Comparison of ENCODE assay signal across 8 cellular contexts in genomic region chr19:12867120-12868099, GRCh38. TPM values are rescaled to one million over a fixed set of nuclear protein-coding genes. Genes with fewer than 3 reads are reported as not detected.
DNase-seq lines count a peak whose midpoint lies in the region; ATAC-seq, FAIRE-seq and TF ChIP-seq lines count a peak whose summit lies in the region.

No MANE protein-coding gene starts in this region.

- H3K4me2 ChIP-seq in A549 = peak overlapping the region; percentile 59

- no peak for TF ChIP-seq POLR2A in A549 (IDR thresholded peaks at IDR 0.05; ENCODE audit: low read length)

- H3K27ac ChIP-seq in A549 = peak overlapping the region in 1 of 2 experiments; percentile 67; a peak in 2 of 6 replicates
- H3K27ac ChIP-seq in RWPE2 (ENCODE audit: poor library complexity, severe bottlenecking) = no peak overlapping the region
- no peak overlapping the region for H3K27ac ChIP-seq in ascending aorta
- no peak overlapping the region for H3K27ac ChIP-seq in iPS-18a (ENCODE audit: low read length)

- H3K27me3 ChIP-seq in RWPE2 (ENCODE audit: insufficient read depth, poor library complexity, severe bottlenecking) (no peaks in the 10 kb centered on the region), ascending aorta (no peaks in the 10 kb centered on the region), iPS-18a (ENCODE audit: control insufficient read depth, insufficient read depth, low read length) (no peaks in the 10 kb centered on the region)

- DNase-seq in A549 (ENCODE audit: low read depth in 1 of 2, low spot score in 1 of 2) (peak in 1 of 2 experiments; percentile 52), GM19240 (ENCODE audit: insufficient read length, low spot score) (peak; percentile 94), RWPE2 (ENCODE audit: low spot score) (no peak), ascending aorta (ENCODE audit: low spot score in 2 of 2) (no peak), NCI-H1436 (lab: John Stamatoyannopoulos, UW) (no peak), SK-N-DZ (ENCODE audit: low spot score) (no peak)
- DNase-seq in stimulated activated CD4-positive, alpha-beta T cell treated with anti-CD3 and anti-CD28 coated beads, Interleukin-15, amount 100 ng/mL, for 1 hour (ENCODE audit: low read depth in 1 of 2, low spot score in 1 of 2) = peak; percentile 37 to 65

- intact Hi-C loops in ascending aorta (cut with DNase I) = no loop called here

- CTCF ChIA-PET in A549 (lab: Yijun Ruan, JAX) = interaction anchor here (1.0 to 1.4 kb wide), 2 partner anchors 13 to 20 kb away, joined by 3 to 4 read pairs; no protein-coding TSS in a partner anchor

- ATAC-seq in A549 = peak; percentile 47 to 75; a peak in 5 of 6 replicates
- peak; percentile 80 for ATAC-seq in RWPE2 (ENCODE audit: low read depth)

- H3K4me1 ChIP-seq in A549 (no peaks in the 10 kb centered on the region), RWPE2 (ENCODE audit: insufficient read depth, poor library complexity, severe bottlenecking) (no peaks in the 10 kb centered on the region), ascending aorta (peaks cover 0 to 3% of the 10 kb centered on the region in 2 donors), iPS-18a (ENCODE audit: control insufficient read depth, low read depth, low read length) (no peaks in the 10 kb centered on the region)

- no peaks in the 10 kb centered on the region for H3K36me3 ChIP-seq in RWPE2 (ENCODE audit: low read depth)
- H3K36me3 ChIP-seq in ascending aorta = no peaks in the 10 kb centered on the region
- H3K36me3 ChIP-seq in iPS-18a (ENCODE audit: control insufficient read depth, low read depth, low read length) = peaks cover 3% of the 10 kb centered on the region

- 62% methylated on average over 22 of the region's 51 CpGs for WGBS in A549 (ENCODE audit: missing lambda C conversion rate)

- peak overlapping the region; percentile 31; the same call in 2 of the 3 replicates for H3K4me3 ChIP-seq in A549
- H3K4me3 ChIP-seq in RWPE2 (ENCODE audit: severe bottlenecking) = peak overlapping the region; percentile 38
- peak overlapping the region; percentile 40 to 53 for H3K4me3 ChIP-seq in ascending aorta
- H3K4me3 ChIP-seq in iPS-18a (ENCODE audit: low read length) = peak overlapping the region; percentile 74

- no peak for TF ChIP-seq RAD21 in A549 (conservative IDR thresholded peaks at IDR 0.05 in 1 of 2, IDR thresholded peaks at IDR 0.05 in 1 of 2)

- TF ChIP-seq EP300 in A549 (IDR thresholded peaks at IDR 0.05) = no peak

- POLR2A ChIA-PET in A549 (lab: Yijun Ruan, JAX) = no interaction called here

- no peak for FAIRE-seq in A549 (lab: Jason Lieb, UNC)

- H3K9me3 ChIP-seq in A549 (no peaks in the 10 kb centered on the region), RWPE2 (ENCODE audit: severe bottlenecking) (no peaks in the 10 kb centered on the region), ascending aorta (no peaks in the 10 kb centered on the region), iPS-18a (ENCODE audit: control insufficient read depth, low read depth, low read length) (no peaks in the 10 kb centered on the region)

- H3K9ac ChIP-seq in iPS-18a (ENCODE audit: low read length) = peak overlapping the region; percentile 19

- TF ChIP-seq CTCF in A549 (IDR thresholded peaks at IDR 0.05) (no peak), RWPE2 (IDR thresholded peaks at IDR 0.05; ENCODE audit: poor library complexity, severe bottlenecking) (no peak), ascending aorta (IDR thresholded peaks at IDR 0.05) (no peak)

TF ChIP-seq in A549, 52 proteins besides CTCF, POLR2A, EP300 and RAD21:
- TF ChIP-seq ZNF302 (CRISPR knock-in tag; IDR thresholded peaks at IDR 0.05) (no peak), CBX8 (IDR thresholded peaks at IDR 0.05) (no peak), SMC3 (IDR thresholded peaks at IDR 0.05) (no peak), HOXB5 (CRISPR knock-in tag; IDR thresholded peaks at IDR 0.05) (no peak), HMGXB4 (CRISPR knock-in tag; IDR thresholded peaks at IDR 0.05; ENCODE audit: borderline replicate concordance) (no peak), CBX2 (IDR thresholded peaks at IDR 0.05; ENCODE audit: borderline replicate concordance, low read depth) (no peak), PBX3 (IDR thresholded peaks at IDR 0.05) (no peak), NFE2L2 (conservative IDR thresholded peaks at IDR 0.05; ENCODE audit: low read length) (no peak), EHMT2 (IDR thresholded peaks at IDR 0.05; ENCODE audit: low read depth) (no peak), HOXB13 (CRISPR knock-in tag; IDR thresholded peaks at IDR 0.05; ENCODE audit: low read depth) (no peak), ZSCAN20 (CRISPR knock-in tag; IDR thresholded peaks at IDR 0.05) (no peak), SREBF2 (IDR thresholded peaks at IDR 0.05) (no peak), BHLHE40 (IDR thresholded peaks at IDR 0.05; ENCODE audit: low read depth, low read length) (no peak), RNF2 (IDR thresholded peaks at IDR 0.05; ENCODE audit: borderline replicate concordance, low read depth) (no peak), MAZ (IDR thresholded peaks at IDR 0.05; ENCODE audit: borderline replicate concordance, low read depth, low read length) (no peak)

RNA-seq across cellular contexts. Expression of gene DNASE2, which starts 13.8 kb away (rescaled TPM):
- polyA plus RNA-seq in A549 (2011; rRNA removed) (15.7 and 22.9 TPM in 2 replicates), A549 (2017; fragmentation: RNase III; extraction: RNeasy Plus Mini Kit Qiagen cat#74134 plus additional on column Dnase treatment) (19.9 to 24.9 TPM (median 24.6 TPM) in 3 replicates)
- 17.2 and 23.2 TPM in 2 replicates for polyA plus RNA-seq in A549 (2012; cell fraction: cytosol; rRNA removed)
- polyA plus RNA-seq in A549 (2012; cell fraction: nucleus; rRNA removed) = 13.7 and 14.1 TPM in 2 replicates
- 16.9 and 20.2 TPM in 2 replicates for polyA minus RNA-seq in A549 (2011; rRNA and poly(A)+ RNA removed)
- total RNA-seq in ascending aorta = 76.8 TPM
- polyA plus RNA-seq in SK-N-DZ (2014; cell fraction: cytosol; rRNA removed) = 13.5 and 18.1 TPM in 2 replicates
- polyA plus RNA-seq in SK-N-DZ (2014; cell fraction: nucleus; rRNA removed) = 3.7 and 3.9 TPM in 2 replicates

RNA-seq across cellular contexts. Expression of gene KLF1, which starts 19.6 kb away (rescaled TPM):
- polyA plus RNA-seq in A549 (2011; rRNA removed) (not detected in 2 replicates), A549 (2017; fragmentation: RNase III; extraction: RNeasy Plus Mini Kit Qiagen cat#74134 plus additional on column Dnase treatment) (not detected in 3 replicates)
- 0.04 TPM in 2 replicates for polyA plus RNA-seq in A549 (2012; cell fraction: cytosol; rRNA removed)
- polyA plus RNA-seq in A549 (2012; cell fraction: nucleus; rRNA removed) = 0.05 TPM in 1 of 2 replicates, not detected in the other
- polyA minus RNA-seq in A549 (2011; rRNA and poly(A)+ RNA removed) = not detected in 2 replicates
- not detected for total RNA-seq in ascending aorta
- polyA plus RNA-seq in SK-N-DZ (2014; cell fraction: cytosol; rRNA removed) = 1.9 and 2.0 TPM in 2 replicates
- polyA plus RNA-seq in SK-N-DZ (2014; cell fraction: nucleus; rRNA removed) = 1.0 and 2.0 TPM in 2 replicates

RNA-seq across cellular contexts. Expression of gene GCDH, which starts 23.6 kb away (rescaled TPM):
- polyA plus RNA-seq in A549 (2011; rRNA removed) (8.0 and 8.8 TPM in 2 replicates), A549 (2017; fragmentation: RNase III; extraction: RNeasy Plus Mini Kit Qiagen cat#74134 plus additional on column Dnase treatment) (14.9 to 18.8 TPM (median 15.2 TPM) in 3 replicates)
- 19.2 and 21.1 TPM in 2 replicates for polyA plus RNA-seq in A549 (2012; cell fraction: cytosol; rRNA removed)
- polyA plus RNA-seq in A549 (2012; cell fraction: nucleus; rRNA removed) = 54.9 and 68.4 TPM in 2 replicates
- 6.7 and 9.1 TPM in 2 replicates for polyA minus RNA-seq in A549 (2011; rRNA and poly(A)+ RNA removed)
- total RNA-seq in ascending aorta = 20.6 TPM
- polyA plus RNA-seq in SK-N-DZ (2014; cell fraction: cytosol; rRNA removed) = 55.9 and 85.5 TPM in 2 replicates
- 56.2 and 117 TPM in 2 replicates for polyA plus RNA-seq in SK-N-DZ (2014; cell fraction: nucleus; rRNA removed)

RNA-seq across cellular contexts. Expression of gene MAST1, which starts 29.1 kb away (rescaled TPM):
- polyA plus RNA-seq in A549 (2011; rRNA removed) (1.4 and 1.8 TPM in 2 replicates), A549 (2017; fragmentation: RNase III; extraction: RNeasy Plus Mini Kit Qiagen cat#74134 plus additional on column Dnase treatment) (1.8 to 3.0 TPM (median 2.2 TPM) in 3 replicates)
- polyA plus RNA-seq in A549 (2012; cell fraction: cytosol; rRNA removed) = 2.4 and 3.3 TPM in 2 replicates
- polyA plus RNA-seq in A549 (2012; cell fraction: nucleus; rRNA removed) = 9.0 and 10.9 TPM in 2 replicates
- 1.3 and 1.5 TPM in 2 replicates for polyA minus RNA-seq in A549 (2011; rRNA and poly(A)+ RNA removed)
- 2.0 TPM for total RNA-seq in ascending aorta
- 18.5 and 25.5 TPM in 2 replicates for polyA plus RNA-seq in SK-N-DZ (2014; cell fraction: cytosol; rRNA removed)
- polyA plus RNA-seq in SK-N-DZ (2014; cell fraction: nucleus; rRNA removed) = 81.0 and 102 TPM in 2 replicates

RNA-seq across cellular contexts. Expression of gene RTBDN, which starts 33.0 kb away (rescaled TPM):
- polyA plus RNA-seq in A549 (2011; rRNA removed) (0.09 TPM in 1 of 2 replicates, not detected in the other), A549 (2017; fragmentation: RNase III; extraction: RNeasy Plus Mini Kit Qiagen cat#74134 plus additional on column Dnase treatment) (0.14 to 0.36 TPM (median 0.25 TPM) in 3 replicates)
- polyA plus RNA-seq in A549 (2012; cell fraction: cytosol; rRNA removed) = 0.12 and 0.13 TPM in 2 replicates
- 0.30 TPM in 1 of 2 replicates, not detected in the other for polyA plus RNA-seq in A549 (2012; cell fraction: nucleus; rRNA removed)
- polyA minus RNA-seq in A549 (2011; rRNA and poly(A)+ RNA removed) = not detected in 2 replicates
- not detected for total RNA-seq in ascending aorta
- 8.0 and 8.8 TPM in 2 replicates for polyA plus RNA-seq in SK-N-DZ (2014; cell fraction: cytosol; rRNA removed)
- polyA plus RNA-seq in SK-N-DZ (2014; cell fraction: nucleus; rRNA removed) = 2.5 and 5.7 TPM in 2 replicates

Comparison
In these comparisons a context has a peak if more than half of its experiments do, and no peak if none do; other contexts are left out.
1. DNase-seq: peak in GM19240 (single experiment) and stimulated activated CD4-positive, alpha-beta T cell treated with anti-CD3 and anti-CD28 coated beads, Interleukin-15, amount 100 ng/mL, for 1 hour (2 of 2); none in RWPE2 (single experiment), ascending aorta (0 of 2), NCI-H1436 (single experiment) and SK-N-DZ (single experiment).
2. Peak in every context shown above with its lines, with median percentiles within 50 percentile points of each other: H3K4me3 ChIP-seq.